Comparison of ENCODE assay signal across 16 cellular contexts in genomic region chr18:2471523-2471922, GRCh38.
A peak's percentile ranks its signal among the peaks of the same experiment; 100 is the strongest.
DNase-seq lines count a peak whose midpoint lies in the region; ATAC-seq, FAIRE-seq and TF ChIP-seq lines count a peak whose summit lies in the region.
"Had no signal": no experiment of that assay in that cellular context is flagged by ENCODE, and none has a peak within 500 bp of the region (broad histone marks: within the 10 kb centered on the region; RNA-seq: fewer than 3 reads in every experiment).

No MANE protein-coding gene starts in this region.

- 0% methylated on average over 2 of the region's 2 CpGs for WGBS in HepG2 (ENCODE audit: low lambda C conversion rate)
- WGBS in right lobe of liver (ENCODE audit: insufficient coverage, low coverage, low lambda C conversion rate, missing lambda C conversion rate) = 17% methylated on average over 1 of the region's 2 CpGs
- 63 to 100% methylated on average over 1 to 2 of the region's 2 CpGs for WGBS in esophagus squamous epithelium, 2 donors

- H4K20me1 ChIP-seq in HepG2 (ENCODE audit: insufficient read depth, low read length) = no peaks in the 10 kb centered on the region
- H4K20me1 ChIP-seq: BLaER1 had no signal

- no peaks in the 10 kb centered on the region for H3K9me3 ChIP-seq in HepG2 (ENCODE audit: low read length)
- no peaks in the 10 kb centered on the region for H3K9me3 ChIP-seq in right lobe of liver
- no peaks in the 10 kb centered on the region for H3K9me3 ChIP-seq in esophagus squamous epithelium
- H3K9me3 ChIP-seq: BLaER1, HAP-1 had no signal

- no peak for FAIRE-seq in HepG2 (lab: Jason Lieb, UNC)
- FAIRE-seq: colon, frontal cortex had no signal

- no peaks in the 10 kb centered on the region for H3K79me2 ChIP-seq in HepG2 (ENCODE audit: insufficient read depth, low read length)

- CTCF ChIA-PET in HepG2 (lab: Yijun Ruan, JAX; ENCODE audit: low intra/inter-chr PET ratio, low total read pairs) = no interaction called here

- POLR2A ChIA-PET in HepG2 (lab: Yijun Ruan, JAX) = no interaction called here

- H3K27me3 ChIP-seq in HepG2 (ENCODE audit: control insufficient read depth in 1 of 2, insufficient read depth in 2 of 2, low read length in 2 of 2) (no peaks in the 10 kb centered on the region), right lobe of liver (no peaks in the 10 kb centered on the region), HL-60 (ENCODE audit: insufficient read depth, poor library complexity, severe bottlenecking) (no peaks in the 10 kb centered on the region), esophagus squamous epithelium (no peaks in the 10 kb centered on the region)
- H3K27me3 ChIP-seq: BLaER1 had no signal

- DNase-seq in HepG2 (ENCODE audit: low spot score) (no peak), right lobe of liver (no peak), HL-60 (ENCODE audit: low read depth in 1 of 2, low spot score in 1 of 2) (peak in 1 of 2 experiments; percentile 23), astrocyte of the spinal cord (ENCODE audit: low read depth, low spot score) (no peak), KG1 (lab: John Stamatoyannopoulos, UW) (no peak), mucosa of gallbladder (ENCODE audit: low spot score) (no peak), esophagus squamous epithelium (lab: John Stamatoyannopoulos, UW) (no peak)
- DNase-seq in stimulated activated CD4-positive, alpha-beta T cell treated with anti-CD3 and anti-CD28 coated beads, Interleukin-2, amount 100 ng/mL, for 48 hours = no peak
- DNase-seq: activated CD8-positive, alpha-beta memory T cell treated with anti-CD3 and anti-CD28 coated beads for 24 hours; T-helper 1 cell had no signal

- intact Hi-C loops in HepG2 (cut with micrococcal nuclease; ENCODE audit: unreplicated experiment) = no loop called here
- intact Hi-C loops in right lobe of liver (cut with DNase I) = no loop called here
- intact Hi-C loops in esophagus squamous epithelium (cut with DNase I) = no loop called here

- TF ChIP-seq CTCF in HepG2 (CRISPR knock-in tag; IDR thresholded peaks at IDR 0.05) (0 out of 2 replicates have a peak, but pooled peaks have one; percentile 15), right lobe of liver (IDR thresholded peaks at IDR 0.05) (peak in 1 of 4 donors; percentile 11), HL-60 (IDR thresholded peaks at IDR 0.05; ENCODE audit: insufficient read depth, low read length) (peak; percentile 30), astrocyte of the spinal cord (IDR thresholded peaks at IDR 0.05; ENCODE audit: low read depth, low read length) (peak; percentile 8), esophagus squamous epithelium (IDR thresholded peaks at IDR 0.05) (peak in 2 of 6 experiments; percentile 9 to 33)

- H3K4me3 ChIP-seq in HepG2 (replicated peaks in 1 of 3; ENCODE audit: insufficient read depth in 1 of 3, low read depth in 2 of 3, low read length in 3 of 3) = no peak overlapping the region
- H3K4me3 ChIP-seq in right lobe of liver = no peak overlapping the region
- no peak overlapping the region for H3K4me3 ChIP-seq in HL-60 (replicated peaks; ENCODE audit: insufficient read depth, low read length)
- no peak overlapping the region for H3K4me3 ChIP-seq in astrocyte of the spinal cord (ENCODE audit: low read depth, low read length)
- H3K4me3 ChIP-seq in esophagus squamous epithelium = no peak overlapping the region
- H3K4me3 ChIP-seq: BLaER1, HAP-1, smooth muscle cell had no signal

- H3K4me2 ChIP-seq in HepG2 (ENCODE audit: low read depth, low read length) = no peak overlapping the region
- H3K4me2 ChIP-seq: BLaER1, smooth muscle cell had no signal

- H3K36me3 ChIP-seq in HepG2 (replicated peaks in 1 of 2; ENCODE audit: control insufficient read depth in 1 of 2, insufficient read depth in 2 of 2, low read length in 2 of 2) (no peaks in the 10 kb centered on the region), right lobe of liver (no peaks in the 10 kb centered on the region), esophagus squamous epithelium (no peaks in the 10 kb centered on the region)
- H3K36me3 ChIP-seq: BLaER1, HAP-1 had no signal

- no peak overlapping the region for H3K9ac ChIP-seq in HepG2 (ENCODE audit: insufficient read depth, low read depth, low read length)
- H3K9ac ChIP-seq: BLaER1 had no signal

- TF ChIP-seq EP300 in HepG2 (IDR thresholded peaks at IDR 0.05; ENCODE audit: low read depth in 2 of 2, low read length in 2 of 2) (no peak), HepG2 (CRISPR knock-in tag; IDR thresholded peaks at IDR 0.05; ENCODE audit: borderline replicate concordance) (no peak)

- TF ChIP-seq POLR2A in HepG2 (IDR thresholded peaks at IDR 0.05; ENCODE audit: insufficient read depth in 1 of 2, low read depth in 2 of 2, low read length in 2 of 2) (no peak), right lobe of liver (IDR thresholded peaks at IDR 0.05) (no peak), esophagus squamous epithelium (IDR thresholded peaks at IDR 0.05) (no peak)

- BruUV-seq in HepG2 (replicated peaks; lab: Mats Ljungman, UMichigan) = no TSS peak

- H2AFZ ChIP-seq in HepG2 (ENCODE audit: low read length) = no peak overlapping the region

- H3K27ac ChIP-seq in HepG2 (ENCODE audit: extremely low read length, insufficient read depth, low read length) (no peak overlapping the region), right lobe of liver (no peak overlapping the region), HL-60 (replicated peaks) (no peak overlapping the region), esophagus squamous epithelium (no peak overlapping the region)
- H3K27ac ChIP-seq: BLaER1 had no signal

- ATAC-seq in HepG2 (peak; percentile 41; the same call in 1 of the 3 replicates), right lobe of liver (no peak)
- ATAC-seq: natural killer cell treated with Interleukin-12 subunit alpha and Interleukin-12 subunit beta and Interleukin-15 and Interleukin-18, amount 100 ng/mL, for 72 hours had no signal

- TF ChIP-seq RAD21 in HepG2 (CRISPR knock-in tag; IDR thresholded peaks at IDR 0.05) = no peak

- H3K4me1 ChIP-seq in HepG2 (ENCODE audit: insufficient read depth, low read length) (no peaks in the 10 kb centered on the region), right lobe of liver (no peaks in the 10 kb centered on the region), esophagus squamous epithelium (no peaks in the 10 kb centered on the region)
- H3K4me1 ChIP-seq: BLaER1, HAP-1 had no signal

- in situ Hi-C loops in HepG2 (cut with HindIII; ENCODE audit: extremely low pct_ligation_motif_present, low pct_unique_long_range_greater_than_20kb) = no loop called here
- in situ Hi-C loops in astrocyte of the spinal cord (cut with HindIII; ENCODE audit: low sequenced_read_pairs) = no loop called here

TF ChIP-seq in HepG2, 621 proteins besides CTCF, POLR2A, EP300 and RAD21:
- no peak for TF ChIP-seq ZNF841 (CRISPR knock-in tag; IDR thresholded peaks at IDR 0.05; ENCODE audit: borderline replicate concordance)
- TF ChIP-seq TCF12 (IDR thresholded peaks at IDR 0.05) = no peak
- TF ChIP-seq TCF12 (CRISPR knock-in tag; IDR thresholded peaks at IDR 0.05) = no peak
